In genomic region chr5:142686210-142686734, GRCh38 we compare ENCODE assay signal across 12 cellular contexts. TPM values are rescaled to one million over a fixed set of nuclear protein-coding genes. Genes with fewer than 3 reads are reported as not detected.
A peak's percentile ranks its signal among the peaks of the same experiment; 100 is the strongest.
DNase-seq lines count a peak whose midpoint lies in the region; ATAC-seq, FAIRE-seq and TF ChIP-seq lines count a peak whose summit lies in the region.
"Had no signal": no experiment of that assay in that cellular context is flagged by ENCODE, and none has a peak within 500 bp of the region (broad histone marks: within the 10 kb centered on the region; RNA-seq: fewer than 3 reads in every experiment).

No MANE protein-coding gene starts in this region.

- H3K36me3 Mint-ChIP-seq in nephron (ENCODE audit: low read depth): no peaks in the 10 kb centered on the region

- no peaks in the 10 kb centered on the region for H3K9me3 Mint-ChIP-seq in nephron
- H3K9me3 Mint-ChIP-seq: activated CD8-positive, alpha-beta T cell treated with anti-CD3 and anti-CD28 coated beads for 36 hours; HFFc6 had no signal

- H3K27ac ChIP-seq in esophagus squamous epithelium (peak overlapping the region; percentile 0 to 79 (median 39)), upper lobe of right lung (no peak overlapping the region)

- DNase-seq in Right ventricle myocardium inferior (ENCODE audit: missing footprints) (peak; percentile 44), cardiac septum (ENCODE audit: low spot score) (no peak), esophagus squamous epithelium (lab: John Stamatoyannopoulos, UW) (no peak), urothelium cell line (ENCODE audit: low spot score) (peak; percentile 22), SIG-M5 treated with dmso at 0.1 percent for 504 hours (lab: John Stamatoyannopoulos, UW; ENCODE audit: unreplicated experiment) (no peak), upper lobe of right lung (no peak)
- DNase-seq in stimulated activated CD4-positive, alpha-beta T cell treated with anti-CD3 and anti-CD28 coated beads, Interleukin-4, amount 100 ng/mL, for 4 hours: no peak
- DNase-seq: activated CD8-positive, alpha-beta T cell treated with anti-CD3 and anti-CD28 coated beads for 36 hours; HFFc6; NCI-H510A treated with DMSO at 0.1 percent for 48 hours had no signal

- H3K4me1 ChIP-seq in esophagus squamous epithelium (peaks cover 23 to 60% (median 30%) of the 10 kb centered on the region in 3 donors), upper lobe of right lung (peaks cover 4% of the 10 kb centered on the region)

- intact Hi-C loops in Right ventricle myocardium inferior (cut with DNase I): no loop called here
- intact Hi-C loops in cardiac septum (cut with DNase I): no loop called here
- intact Hi-C loops in esophagus squamous epithelium (cut with DNase I): no loop called here
- intact Hi-C loops in upper lobe of right lung (cut with DNase I): no loop called here

- H3K27me3 ChIP-seq in esophagus squamous epithelium (no peaks in the 10 kb centered on the region), upper lobe of right lung (no peaks in the 10 kb centered on the region)
- H3K27me3 ChIP-seq: MG63 had no signal

- ATAC-seq in Right ventricle myocardium inferior: peak; percentile 38
- no peak for ATAC-seq in upper lobe of right lung
- ATAC-seq: activated CD8-positive, alpha-beta T cell treated with anti-CD3 and anti-CD28 coated beads for 36 hours had no signal

- FAIRE-seq in urothelium cell line (lab: Jason Lieb, UNC): no peak

- TF ChIP-seq CTCF in esophagus squamous epithelium (IDR thresholded peaks at IDR 0.05) (no peak), nephron (IDR thresholded peaks at IDR 0.05; ENCODE audit: unreplicated experiment in 3 of 3) (no peak), upper lobe of right lung (IDR thresholded peaks at IDR 0.05) (no peak)

- 32 to 33% methylated on average over 1 to 6 of the region's 11 CpGs for WGBS in esophagus squamous epithelium, 2 donors

- peaks cover 18% of the 10 kb centered on the region for H3K27me3 Mint-ChIP-seq in nephron (ENCODE audit: low read depth)

- no peak overlapping the region for H3K4me3 Mint-ChIP-seq in nephron
- H3K4me3 Mint-ChIP-seq: activated CD8-positive, alpha-beta T cell treated with anti-CD3 and anti-CD28 coated beads for 36 hours; HFFc6 had no signal

- H3K9me3 ChIP-seq in esophagus squamous epithelium (no peaks in the 10 kb centered on the region), upper lobe of right lung (no peaks in the 10 kb centered on the region)
- H3K9me3 ChIP-seq: MG63 had no signal

- H3K27ac Mint-ChIP-seq in nephron: peak overlapping the region; percentile 42 to 62 (median 53)
- H3K27ac Mint-ChIP-seq: activated CD8-positive, alpha-beta T cell treated with anti-CD3 and anti-CD28 coated beads for 36 hours; HFFc6 had no signal

- H3K4me3 ChIP-seq in esophagus squamous epithelium: no peak overlapping the region
- no peak overlapping the region for H3K4me3 ChIP-seq in upper lobe of right lung
- H3K4me3 ChIP-seq: MG63 had no signal

- peaks cover 43% of the 10 kb centered on the region for H3K4me1 Mint-ChIP-seq in nephron

- H3K36me3 ChIP-seq in esophagus squamous epithelium: no peaks in the 10 kb centered on the region
- no peaks in the 10 kb centered on the region for H3K36me3 ChIP-seq in upper lobe of right lung
- H3K36me3 ChIP-seq: MG63 had no signal

- TF ChIP-seq POLR2A in esophagus squamous epithelium (IDR thresholded peaks at IDR 0.05): no peak

RNA-seq across cellular contexts. Expression of gene FGF1, which starts 0.4 kb away (rescaled TPM):
- total RNA-seq in Right ventricle myocardium inferior: 57.0 TPM
- total RNA-seq in cardiac septum: 70.2 TPM
- total RNA-seq in esophagus squamous epithelium: 1 to 10 TPM in 2 of 4 donors, under 1 TPM in 1, not detected in 1; 0.38 to 2.4 (median 1.6) TPM
- 1.8 TPM for total RNA-seq in upper lobe of right lung
- total RNA-seq: activated CD8-positive, alpha-beta T cell treated with anti-CD3 and anti-CD28 coated beads for 36 hours had no signal

Comparison
In these comparisons a context has a peak if more than half of its experiments do, and no peak if none do; other contexts are left out.
1. DNase-seq: peak in Right ventricle myocardium inferior (single experiment) and urothelium cell line (single experiment); none in cardiac septum (single experiment), esophagus squamous epithelium (single experiment), stimulated activated CD4-positive, alpha-beta T cell treated with anti-CD3 and anti-CD28 coated beads, Interleukin-4, amount 100 ng/mL, for 4 hours (0 of 2), SIG-M5 treated with dmso at 0.1 percent for 504 hours (single experiment) and upper lobe of right lung (single experiment).
2. RNA of gene FGF1, which starts 0.4 kb away (total RNA-seq): 70.2 TPM in cardiac septum (single experiment) and 57.0 TPM in Right ventricle myocardium inferior (single experiment); 1.8 TPM in upper lobe of right lung (single experiment) and 0.38 to 2.4 TPM in esophagus squamous epithelium; every median in the first group is over 10 times any median in the second.